Comparison of ENCODE assay signal across 8 cellular contexts in the genomic region with DNA sequence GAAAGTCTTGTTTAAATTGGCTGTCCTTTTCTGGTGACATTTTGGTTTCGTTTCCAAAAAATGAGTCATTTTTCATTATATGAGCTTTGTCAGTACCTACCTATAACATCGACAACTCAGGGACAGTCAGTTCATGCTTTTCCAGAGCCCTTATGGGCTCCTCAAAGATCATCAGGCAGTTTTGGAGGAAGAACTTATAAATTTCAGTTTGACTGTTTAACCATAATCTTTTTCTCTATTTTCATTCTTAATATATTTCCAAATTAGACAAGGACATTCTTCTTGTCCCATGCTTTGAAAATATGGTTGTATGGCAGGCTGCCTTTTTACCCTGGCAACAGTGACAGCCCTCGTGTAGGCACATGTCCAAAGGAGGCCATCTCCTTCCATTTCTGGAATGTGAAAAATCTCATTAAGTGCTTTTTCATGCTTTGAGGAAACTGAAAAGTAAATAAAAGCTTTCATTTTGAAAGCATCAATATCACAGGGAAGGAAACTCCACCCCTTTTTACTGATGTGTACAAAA. TPM values are rescaled to one million over a fixed set of nuclear protein-coding genes. Genes with fewer than 3 reads are reported as not detected.
DNase-seq lines count a peak whose midpoint lies in the region; ATAC-seq and TF ChIP-seq lines count a peak whose summit lies in the region.

No MANE protein-coding gene starts in this region.

- H4K8ac ChIP-seq in H9 (replicated peaks; ENCODE audit: insufficient read length, low read depth, low read length), result no peak overlapping the region

- H2BK120ac ChIP-seq in H9 (ENCODE audit: low read depth, low read length, poor library complexity, severe bottlenecking), result no peak overlapping the region

- H3K4me1 ChIP-seq in SJSA1 (replicated peaks), result peaks cover 69% of the 10 kb centered on the region
- peaks cover 63% of the 10 kb centered on the region for H3K4me1 ChIP-seq in suprapubic skin
- H3K4me1 ChIP-seq in H9 (ENCODE audit: insufficient read depth, low read length), result peaks cover 2% of the 10 kb centered on the region

- TF ChIP-seq POLR2A in suprapubic skin (IDR thresholded peaks at IDR 0.05), result no peak

- no peak overlapping the region for H3K14ac ChIP-seq in H9 (ENCODE audit: insufficient read depth, low read length)

- H2AFZ ChIP-seq in H9 (ENCODE audit: low read length), result no peak overlapping the region

- peaks cover 34% of the 10 kb centered on the region for H3K4me1 Mint-ChIP-seq in activated CD4-positive, alpha-beta T cell treated with anti-CD3 and anti-CD28 coated beads, Interleukin-2, amount 10 ng/mL, durations not matched to agents 7 days and 5 days
- H3K4me1 Mint-ChIP-seq in H9, result peaks cover 4 to 5% of the 10 kb centered on the region in 2 experiments; a peak in 3 of 4 replicates

- no peak for TF ChIP-seq CTCF in suprapubic skin (IDR thresholded peaks at IDR 0.05)
- no peak for TF ChIP-seq CTCF in H9 (conservative IDR thresholded peaks at IDR 0.05)

- TF ChIP-seq EP300 in suprapubic skin (IDR thresholded peaks at IDR 0.05), result no peak

- H3K27me3 ChIP-seq in SJSA1 (replicated peaks) (no peaks in the 10 kb centered on the region), suprapubic skin (no peaks in the 10 kb centered on the region), H9 (ENCODE audit: insufficient read depth, low read length) (no peaks in the 10 kb centered on the region)

- no peaks in the 10 kb centered on the region for H3K79me2 ChIP-seq in H9 (ENCODE audit: insufficient read depth, low read length)

- H3K79me1 ChIP-seq in H9 (ENCODE audit: insufficient read depth, low read depth, low read length, poor library complexity, severe bottlenecking), result no peaks in the 10 kb centered on the region

- H3K36me3 ChIP-seq in SJSA1 (no peaks in the 10 kb centered on the region), suprapubic skin (no peaks in the 10 kb centered on the region)

- no peak overlapping the region for H3K4ac ChIP-seq in H9 (ENCODE audit: low read depth, low read length)

- H3K27ac ChIP-seq in SJSA1 (peak overlapping the region; percentile 73), suprapubic skin (peak overlapping the region; percentile 63), H9 (ENCODE audit: insufficient read length, low read depth, low read length) (no peak overlapping the region)

- peaks cover 4% of the 10 kb centered on the region for H3K27me3 Mint-ChIP-seq in activated CD4-positive, alpha-beta T cell treated with anti-CD3 and anti-CD28 coated beads, Interleukin-2, amount 10 ng/mL, durations not matched to agents 7 days and 5 days
- H3K27me3 Mint-ChIP-seq in H9 (ENCODE audit: low read depth), result peaks cover 28% of the 10 kb centered on the region

- no peak overlapping the region for H2BK5ac ChIP-seq in H9 (ENCODE audit: insufficient read length, low read length)

- no peak overlapping the region for H3K56ac ChIP-seq in H9 (ENCODE audit: insufficient read length, low read depth, low read length)

- H2BK15ac ChIP-seq in H9 (ENCODE audit: low read depth, low read length), result no peak overlapping the region

- H2BK12ac ChIP-seq in H9 (ENCODE audit: insufficient read length, low read depth, low read length), result no peak overlapping the region

- WGBS in suprapubic skin, result 10% methylated on average over 3 of the region's 3 CpGs
- WGBS in H9 (ENCODE audit: extremely low coverage, insufficient read length, low lambda C conversion rate), result no CpG with 5 or more reads among the region's 3 CpGs

- H3T11ph ChIP-seq in H9 (ENCODE audit: low read length), result no peak overlapping the region

- H3K4me3 ChIP-seq in SJSA1 (no peak overlapping the region), suprapubic skin (no peak overlapping the region)

- no peak overlapping the region for H4K5ac ChIP-seq in H9 (ENCODE audit: insufficient read length, low read depth, low read length)

- H3K9me3 ChIP-seq in SJSA1 (replicated peaks), result no peaks in the 10 kb centered on the region
- no peaks in the 10 kb centered on the region for H3K9me3 ChIP-seq in suprapubic skin
- no peaks in the 10 kb centered on the region for H3K9me3 ChIP-seq in H9 (ENCODE audit: control insufficient read depth, low read depth, low read length)

- no peak overlapping the region for H3K9ac ChIP-seq in H9 (ENCODE audit: extremely low read depth, insufficient read length, low read length)

- peaks cover 6% of the 10 kb centered on the region for H3K23me2 ChIP-seq in H9 (ENCODE audit: insufficient read length, low read depth, low read length, poor library complexity, severe bottlenecking)

- H2BK20ac ChIP-seq in H9 (ENCODE audit: low read depth, low read length, poor library complexity, severe bottlenecking), result no peak overlapping the region

- H3K4me3 Mint-ChIP-seq in activated CD4-positive, alpha-beta T cell treated with anti-CD3 and anti-CD28 coated beads, Interleukin-2, amount 10 ng/mL, durations not matched to agents 7 days and 5 days, result peak overlapping the region; percentile 42
- H3K4me3 Mint-ChIP-seq in H9, result no peak overlapping the region

- H3K9me3 Mint-ChIP-seq in activated CD4-positive, alpha-beta T cell treated with anti-CD3 and anti-CD28 coated beads, Interleukin-2, amount 10 ng/mL, durations not matched to agents 7 days and 5 days, result no peaks in the 10 kb centered on the region
- H3K9me3 Mint-ChIP-seq in H9, result peaks cover 4% of the 10 kb centered on the region in 2 experiments; a peak in 3 of 5 replicates

- H4K91ac ChIP-seq in H9 (ENCODE audit: insufficient read length, low read depth, low read length), result no peak overlapping the region

- H2AK5ac ChIP-seq in H9 (ENCODE audit: insufficient read length, low read length), result no peak overlapping the region

- ATAC-seq in HG02798 (IDR thresholded peaks at IDR 0.05; ENCODE audit: poor library complexity, unreplicated experiment), result peak; percentile 44

- DNase-seq in activated CD4-positive, alpha-beta T cell treated with anti-CD3 and anti-CD28 coated beads, Interleukin-2, amount 10 ng/mL, durations not matched to agents 7 days and 5 days, result no peak
- no peak for DNase-seq in activated CD4-positive, alpha-beta T cell treated with anti-CD3 and anti-CD28 coated beads, Interleukin-2, amount 50 U/mL, for 1 hour
- DNase-seq in SJSA1 (ENCODE audit: low read depth in 1 of 2, low spot score in 2 of 2) (peak; percentile 78 to 89), fibroblast of gingiva (ENCODE audit: low read depth) (peak; percentile 88), suprapubic skin (ENCODE audit: low spot score in 2 of 2) (no peak), H9 (no peak), D341Med (ENCODE audit: low spot score) (no peak)

- H4K20me1 ChIP-seq in H9 (ENCODE audit: control insufficient read depth, insufficient read depth, insufficient read length), result no peaks in the 10 kb centered on the region

- peaks cover 3% of the 10 kb centered on the region for H3K36me3 Mint-ChIP-seq in activated CD4-positive, alpha-beta T cell treated with anti-CD3 and anti-CD28 coated beads, Interleukin-2, amount 10 ng/mL, durations not matched to agents 7 days and 5 days (ENCODE audit: low read depth)
- peaks cover 0 to 16% (median 4%) of the 10 kb centered on the region in 3 experiments; a peak in 3 of 7 replicates for H3K36me3 Mint-ChIP-seq in H9 (ENCODE audit: insufficient read depth in 1 of 3, low read depth in 3 of 3)

- no peak overlapping the region for H3K23ac ChIP-seq in H9 (ENCODE audit: insufficient read length, low read depth, low read length)

- peak overlapping the region; percentile 92 for H3K27ac Mint-ChIP-seq in activated CD4-positive, alpha-beta T cell treated with anti-CD3 and anti-CD28 coated beads, Interleukin-2, amount 10 ng/mL, durations not matched to agents 7 days and 5 days
- no peak overlapping the region for H3K27ac Mint-ChIP-seq in H9

- CTCF ChIA-PET in activated CD4-positive, alpha-beta T cell treated with anti-CD3 and anti-CD28 coated beads, Interleukin-2, amount 10 ng/mL, durations not matched to agents 7 days and 5 days (lab: Charles Lee), result interaction anchor here (0.7 to 1.5 kb wide), 4 partner anchors 12 to 21 kb away, joined by 3 to 6 read pairs (median 4); no protein-coding TSS in a partner anchor

- no peak overlapping the region for H3K18ac ChIP-seq in H9 (ENCODE audit: insufficient read length, low read depth, low read length)

- POLR2A ChIA-PET in activated CD4-positive, alpha-beta T cell treated with anti-CD3 and anti-CD28 coated beads, Interleukin-2, amount 10 ng/mL, durations not matched to agents 7 days and 5 days (lab: Charles Lee), result interaction anchor here (0.7 kb wide), 1 partner anchor 32 kb away, joined by 3 read pairs; no protein-coding TSS in a partner anchor

- no peak overlapping the region for H3K4me2 ChIP-seq in H9 (ENCODE audit: insufficient read depth, insufficient read length, low read length)

RNA-seq across cellular contexts. Expression of a gene that starts 7.3 kb away (rescaled TPM):
- not detected for total RNA-seq in activated CD4-positive, alpha-beta T cell treated with anti-CD3 and anti-CD28 coated beads, Interleukin-2, amount 10 ng/mL, durations not matched to agents 7 days and 5 days
- total RNA-seq in SJSA1 (2014; rRNA removed; shearing (Covaris generic)), result 0.63 TPM in 1 of 2 replicates, not detected in the other
- total RNA-seq in suprapubic skin (1 to 10 TPM in 1 of 4 donors, under 1 TPM in 1, not detected in 2; 0.36 to 7.1 TPM), H9 (2021) (0.37 and 0.61 TPM in 2 replicates)

RNA-seq across cellular contexts. Expression of a gene that starts 23.2 kb away (rescaled TPM):
- total RNA-seq in activated CD4-positive, alpha-beta T cell treated with anti-CD3 and anti-CD28 coated beads, Interleukin-2, amount 10 ng/mL, durations not matched to agents 7 days and 5 days, result 10 to 100 TPM; 48.9 to 52.9 TPM
- total RNA-seq in SJSA1 (2014; rRNA removed; shearing (Covaris generic)), result 28.8 and 41.7 TPM in 2 replicates
- 10 to 100 TPM; 29.4 to 49.1 (median 44.0) TPM for total RNA-seq in suprapubic skin
- total RNA-seq in H9 (2021), result 25.8 and 26.8 TPM in 2 replicates

Comparison
In these comparisons a context has a peak if more than half of its experiments do, and no peak if none do; other contexts are left out.
1. DNase-seq: peak in SJSA1 (2 of 2) and fibroblast of gingiva (single experiment); none in activated CD4-positive, alpha-beta T cell treated with anti-CD3 and anti-CD28 coated beads, Interleukin-2, amount 10 ng/mL, durations not matched to agents 7 days and 5 days (single experiment), activated CD4-positive, alpha-beta T cell treated with anti-CD3 and anti-CD28 coated beads, Interleukin-2, amount 50 U/mL, for 1 hour (single experiment), suprapubic skin (0 of 2), H9 (single experiment) and D341Med (single experiment).